ENCODE assay signal across 23 cellular contexts in genomic region chr20:2246081-2246491, GRCh38. TPM values are rescaled to one million over a fixed set of nuclear protein-coding genes. Genes with fewer than 3 reads are reported as not detected.
DNase-seq lines count a peak whose midpoint lies in the region; ATAC-seq and TF ChIP-seq lines count a peak whose summit lies in the region.
"Had no signal": no experiment of that assay in that cellular context is flagged by ENCODE, and none has a peak within 500 bp of the region (broad histone marks: within the 10 kb centered on the region; RNA-seq: fewer than 3 reads in every experiment).

No MANE protein-coding gene starts in this region.

- 35 to 58% methylated on average over 3 of the region's 3 CpGs for WGBS in endodermal cell (ENCODE audit: insufficient coverage in 1 of 2, insufficient read length in 1 of 2), 2 experiments

- H3K36me3 ChIP-seq in endodermal cell (ENCODE audit: control insufficient read depth, insufficient read depth, low read length): no peaks in the 10 kb centered on the region
- H3K36me3 ChIP-seq: MG63, Peyer's patch had no signal

- no peak for ATAC-seq in HG03135 (IDR thresholded peaks at IDR 0.05; ENCODE audit: unreplicated experiment)

- H3K9me3 Mint-ChIP-seq in endodermal cell: no peaks in the 10 kb centered on the region
- H3K9me3 Mint-ChIP-seq in type B pancreatic cell: no peaks in the 10 kb centered on the region
- no peaks in the 10 kb centered on the region for H3K9me3 Mint-ChIP-seq in mesothelial cell of epicardium
- H3K9me3 Mint-ChIP-seq: memory B cell; stimulated activated naive CD8-positive, alpha-beta T cell treated with anti-CD3 and anti-CD28 coated beads, Interleukin-15, Interleukin-2, amounts not matched to agents 100 ng/mL and 50 ng/mL, for 24 hours had no signal

- no peaks in the 10 kb centered on the region for H3K27me3 Mint-ChIP-seq in endodermal cell (ENCODE audit: insufficient read depth)
- no peaks in the 10 kb centered on the region for H3K27me3 Mint-ChIP-seq in type B pancreatic cell
- H3K27me3 Mint-ChIP-seq in mesothelial cell of epicardium (ENCODE audit: low read depth): no peaks in the 10 kb centered on the region

- H3K9me3 ChIP-seq in endodermal cell (ENCODE audit: control insufficient read depth, low read length): no peaks in the 10 kb centered on the region
- H3K9me3 ChIP-seq: MG63, Peyer's patch, SK-N-SH had no signal

- DNase-seq in NCI-H524 (lab: John Stamatoyannopoulos, UW) (peak; percentile 7 to 69), NCI-H524 treated with DMSO at 0.1 percent for 48 hours (lab: John Stamatoyannopoulos, UW) (no peak), NCI-H1417 treated with DMSO at 0.1 percent for 48 hours (lab: John Stamatoyannopoulos, UW) (peak; percentile 54), endodermal cell (peak; percentile 59), type B pancreatic cell (ENCODE audit: extremely low spot score, unreplicated experiment) (no peak), mesothelial cell of epicardium (ENCODE audit: low spot score in 2 of 2, unreplicated experiment in 2 of 2) (no peak), cerebellum (ENCODE audit: low spot score) (no peak)
- DNase-seq: activated CD4-positive, alpha-beta T cell treated with anti-CD3 and anti-CD28 coated beads for 48 hours; activated naive CD4-positive, alpha-beta T cell; erythroblast; GF-D8; MG63; Peyer's patch; SK-N-SH; T1000 had no signal

- peak overlapping the region; percentile 87 for H3K27ac ChIP-seq in endodermal cell (ENCODE audit: low read depth, low read length)
- H3K27ac ChIP-seq: coronary artery, Peyer's patch had no signal

- H3K4me3 Mint-ChIP-seq in endodermal cell (no peak overlapping the region), type B pancreatic cell (peak overlapping the region; percentile 44), mesothelial cell of epicardium (no peak overlapping the region)
- H3K4me3 Mint-ChIP-seq: memory B cell; stimulated activated naive CD8-positive, alpha-beta T cell treated with anti-CD3 and anti-CD28 coated beads, Interleukin-15, Interleukin-2, amounts not matched to agents 100 ng/mL and 50 ng/mL, for 24 hours had no signal

- no peaks in the 10 kb centered on the region for H3K27me3 ChIP-seq in endodermal cell (ENCODE audit: control insufficient read depth, insufficient read depth, low read length, poor library complexity, severe bottlenecking)
- H3K27me3 ChIP-seq: MG63, Peyer's patch had no signal

- H3K4me1 ChIP-seq in endodermal cell (ENCODE audit: control insufficient read depth, insufficient read depth, low read length): peaks cover 6% of the 10 kb centered on the region
- H3K4me1 ChIP-seq: Peyer's patch had no signal

- no peak overlapping the region for H3K9ac ChIP-seq in endodermal cell (ENCODE audit: extremely low read depth, low read length, poor library complexity, severe bottlenecking)
- H3K9ac ChIP-seq: SK-N-SH had no signal

- peaks cover 2% of the 10 kb centered on the region for H3K4me1 Mint-ChIP-seq in endodermal cell
- peaks cover 20% of the 10 kb centered on the region for H3K4me1 Mint-ChIP-seq in type B pancreatic cell (ENCODE audit: unreplicated experiment)
- peaks cover 17% of the 10 kb centered on the region for H3K4me1 Mint-ChIP-seq in mesothelial cell of epicardium
- H3K4me1 Mint-ChIP-seq: memory B cell had no signal

- no peaks in the 10 kb centered on the region for H3K36me3 Mint-ChIP-seq in endodermal cell (ENCODE audit: low read depth)
- H3K36me3 Mint-ChIP-seq in type B pancreatic cell: no peaks in the 10 kb centered on the region
- no peaks in the 10 kb centered on the region for H3K36me3 Mint-ChIP-seq in mesothelial cell of epicardium
- H3K36me3 Mint-ChIP-seq: memory B cell had no signal

- TF ChIP-seq CTCF in endodermal cell (conservative IDR thresholded peaks at IDR 0.05): no peak
- no peak for TF ChIP-seq CTCF in type B pancreatic cell (conservative IDR thresholded peaks at IDR 0.05)
- TF ChIP-seq CTCF in mesothelial cell of epicardium (IDR thresholded peaks at IDR 0.05; ENCODE audit: unreplicated experiment): no peak

- H3K27ac Mint-ChIP-seq in endodermal cell: no peak overlapping the region
- H3K27ac Mint-ChIP-seq in type B pancreatic cell: peak overlapping the region; percentile 53
- no peak overlapping the region for H3K27ac Mint-ChIP-seq in mesothelial cell of epicardium
- H3K27ac Mint-ChIP-seq: memory B cell; stimulated activated naive CD8-positive, alpha-beta T cell treated with anti-CD3 and anti-CD28 coated beads, Interleukin-15, Interleukin-2, amounts not matched to agents 100 ng/mL and 50 ng/mL, for 24 hours had no signal

- no peak overlapping the region for H3K4me3 ChIP-seq in endodermal cell (ENCODE audit: low read length)
- H3K4me3 ChIP-seq: coronary artery, MG63, Peyer's patch had no signal

RNA-seq across cellular contexts. Expression of gene TGM3, which starts 49.7 kb away (rescaled TPM):
- total RNA-seq in endodermal cell (under 1 TPM; 0.29 to 0.38 TPM), type B pancreatic cell (ENCODE audit: low replicate concordance) (1.4 and 1.5 TPM in 2 replicates), mesothelial cell of epicardium (0.11 to 0.24 TPM (median 0.13 TPM) in 3 replicates), cerebellum (0.27 TPM)
- polyA plus RNA-seq in endodermal cell (2013, experiment 1 of 2): not detected
- polyA plus RNA-seq in endodermal cell (2013, experiment 2 of 2): 0.21 TPM
- total RNA-seq: glomerular endothelial cell, H4, urinary bladder had no signal
- polyA plus RNA-seq: AG04450, SK-N-SH, urinary bladder had no signal

Comparison
In these comparisons a context has a peak if more than half of its experiments do, and no peak if none do; other contexts are left out.
1. DNase-seq: peak in NCI-H524 (2 of 2), NCI-H1417 treated with DMSO at 0.1 percent for 48 hours (single experiment) and endodermal cell (single experiment); none in NCI-H524 treated with DMSO at 0.1 percent for 48 hours (single experiment), type B pancreatic cell (single experiment), mesothelial cell of epicardium (0 of 2) and cerebellum (single experiment).